8 cellular contexts compared by ENCODE assay signal in genomic region chr20:50730765-50731054, GRCh38. TPM values are rescaled to one million over a fixed set of nuclear protein-coding genes. Genes with fewer than 3 reads are reported as not detected.
DNase-seq lines count a peak whose midpoint lies in the region; ATAC-seq and TF ChIP-seq lines count a peak whose summit lies in the region.

No MANE protein-coding gene starts in this region.

- H3K4me2 ChIP-seq in SU-DHL-6 (ENCODE audit: low read depth, low read length, poor library complexity, severe bottlenecking) (peak overlapping the region; percentile 94), smooth muscle cell (peak overlapping the region; percentile 93)

- H3K27me3 ChIP-seq in H7 (ENCODE audit: control insufficient read depth, insufficient read depth, low read length) (no peaks in the 10 kb centered on the region; the same call in 1 of the 2 replicates), SU-DHL-6 (ENCODE audit: low read length) (no peaks in the 10 kb centered on the region), gastroesophageal sphincter (no peaks in the 10 kb centered on the region), smooth muscle cell (ENCODE audit: low read depth) (peaks cover 13% of the 10 kb centered on the region)

- H3K9me3 ChIP-seq in SU-DHL-6 (ENCODE audit: insufficient read depth, low read length) (no peaks in the 10 kb centered on the region), gastroesophageal sphincter (no peaks in the 10 kb centered on the region), smooth muscle cell (replicated peaks; ENCODE audit: low read depth) (no peaks in the 10 kb centered on the region)

- no peaks in the 10 kb centered on the region for H3F3A ChIP-seq in SU-DHL-6 (ENCODE audit: insufficient read depth)
- peaks cover 17% of the 10 kb centered on the region for H3F3A ChIP-seq in smooth muscle cell (ENCODE audit: low read depth)

- no peaks in the 10 kb centered on the region for H4K20me1 ChIP-seq in SU-DHL-6 (ENCODE audit: low read depth, low read length)
- no peaks in the 10 kb centered on the region for H4K20me1 ChIP-seq in smooth muscle cell (ENCODE audit: low read depth)

- H2AFZ ChIP-seq in SU-DHL-6 (ENCODE audit: low read depth, low read length, severe bottlenecking) (peak overlapping the region; percentile 90), smooth muscle cell (ENCODE audit: low read depth) (peak overlapping the region; percentile 82)

- 0 out of 2 replicates have a peak overlapping the region, but pooled peaks have one; percentile 37 for H3K27ac ChIP-seq in SU-DHL-6 (ENCODE audit: low read depth, low read length)
- peak overlapping the region in 3 of 4 donors; percentile 79 to 83 (median 81) for H3K27ac ChIP-seq in gastroesophageal sphincter
- peak overlapping the region; percentile 85 for H3K27ac ChIP-seq in smooth muscle cell (ENCODE audit: low read depth)

- DNase-seq in H7 (no peak), smooth muscle cell (lab: John Stamatoyannopoulos, UW; ENCODE audit: unreplicated experiment) (no peak), NCI-H187 (lab: John Stamatoyannopoulos, UW) (no peak), NCI-H2196 treated with DMSO at 0.1 percent for 48 hours (lab: John Stamatoyannopoulos, UW; ENCODE audit: unreplicated experiment) (no peak)

- TF ChIP-seq CTCF in SU-DHL-6 (IDR thresholded peaks at IDR 0.05; ENCODE audit: insufficient read depth, low read length, poor library complexity, severe bottlenecking) (no peak), gastroesophageal sphincter (IDR thresholded peaks at IDR 0.05) (peak in 1 of 4 experiments; percentile 9), smooth muscle cell (IDR thresholded peaks at IDR 0.05; ENCODE audit: borderline replicate concordance, insufficient read depth, poor library complexity, severe bottlenecking) (no peak)

- H3K9me2 ChIP-seq in SU-DHL-6 (replicated peaks; ENCODE audit: insufficient read depth, low read length), result no peaks in the 10 kb centered on the region

- 0% methylated on average over 17 of the region's 35 CpGs; no CpG with 5 or more reads in 1 of the 2 donors for WGBS in gastroesophageal sphincter (ENCODE audit: low coverage in 1 of 2), 2 donors
- WGBS in smooth muscle cell (ENCODE audit: low lambda C conversion rate), result under 1% methylated on average over 35 of the region's 35 CpGs

- peaks cover 8% of the 10 kb centered on the region; the same call in 1 of the 2 replicates for H3K79me2 ChIP-seq in SU-DHL-6 (ENCODE audit: insufficient read depth, low read length)
- peaks cover 16% of the 10 kb centered on the region for H3K79me2 ChIP-seq in smooth muscle cell (ENCODE audit: low read depth)

- H3K4me1 ChIP-seq in gastroesophageal sphincter, result peaks cover 0 to 26% (median 3%) of the 10 kb centered on the region in 3 donors
- peaks cover 22% of the 10 kb centered on the region for H3K4me1 ChIP-seq in smooth muscle cell (ENCODE audit: low read depth)

- H3K4me3 ChIP-seq in H7 (ENCODE audit: insufficient read depth, low read depth, low read length), result peak overlapping the region; percentile 60
- peak overlapping the region; percentile 61 for H3K4me3 ChIP-seq in SU-DHL-6 (ENCODE audit: insufficient read depth, low read length, poor library complexity, severe bottlenecking)
- peak overlapping the region; percentile 54 to 94 for H3K4me3 ChIP-seq in gastroesophageal sphincter
- peak overlapping the region; percentile 73 for H3K4me3 ChIP-seq in smooth muscle cell

- TF ChIP-seq EP300 in gastroesophageal sphincter (IDR thresholded peaks at IDR 0.05), result no peak

- H3K9ac ChIP-seq in SU-DHL-6 (ENCODE audit: low read length) (peak overlapping the region; percentile 75), smooth muscle cell (ENCODE audit: low read depth) (no peak overlapping the region)

- ATAC-seq in gastroesophageal sphincter, result no peak
- no peak for ATAC-seq in GM21367 (IDR thresholded peaks at IDR 0.05; ENCODE audit: unreplicated experiment)
- ATAC-seq in HG02970 (IDR thresholded peaks at IDR 0.05; ENCODE audit: low FRiP score, unreplicated experiment), result no peak

- TF ChIP-seq POLR2A in gastroesophageal sphincter (IDR thresholded peaks at IDR 0.05), result peak in 1 of 2 donors; percentile 9

- H3K36me3 ChIP-seq in H7 (replicated peaks; ENCODE audit: control insufficient read depth, insufficient read depth, low read length) (no peaks in the 10 kb centered on the region; the same call in 1 of the 2 replicates), SU-DHL-6 (ENCODE audit: low read length) (no peaks in the 10 kb centered on the region; the same call in 1 of the 2 replicates), gastroesophageal sphincter (no peaks in the 10 kb centered on the region), smooth muscle cell (ENCODE audit: low read depth) (no peaks in the 10 kb centered on the region)

RNA-seq across cellular contexts. Expression of gene PARD6B, which starts 0.7 kb away (rescaled TPM):
- total RNA-seq in H7 (2014; rRNA removed; shearing (Covaris generic)), result 18.9 and 24.5 TPM in 2 replicates
- 1 to 10 TPM; 2.4 to 3.8 (median 2.8) TPM for total RNA-seq in gastroesophageal sphincter
- 4.6 and 6.5 TPM in 2 replicates for total RNA-seq in smooth muscle cell
- polyA plus RNA-seq in smooth muscle cell, result 0.26 and 1.7 TPM in 2 replicates

RNA-seq across cellular contexts. Expression of gene RIPOR3, which starts 39.4 kb away (rescaled TPM):
- total RNA-seq in H7 (2014; rRNA removed; shearing (Covaris generic)), result 1.1 and 4.2 TPM in 2 replicates
- total RNA-seq in gastroesophageal sphincter (10 to 100 TPM in 2 of 4 donors, 1 to 10 TPM in 2; 8.2 to 24.1 (median 12.9) TPM), smooth muscle cell (0.18 and 0.40 TPM in 2 replicates)
- polyA plus RNA-seq in smooth muscle cell, result 1.2 and 4.9 TPM in 2 replicates
